ENCODE assay signal across 8 cellular contexts in genomic region chr5:134464988-134465855, GRCh38. TPM values are rescaled to one million over a fixed set of nuclear protein-coding genes. Genes with fewer than 3 reads are reported as not detected.
DNase-seq lines count a peak whose midpoint lies in the region; ATAC-seq and TF ChIP-seq lines count a peak whose summit lies in the region.

No MANE protein-coding gene starts in this region.

- TF ChIP-seq CTCF in GM06990 (IDR thresholded peaks at IDR 0.05; ENCODE audit: insufficient read depth, low read length, poor library complexity, severe bottlenecking) (no peak), HFFc6 (IDR thresholded peaks at IDR 0.05) (no peak), VCaP (conservative IDR thresholded peaks at IDR 0.05) (no peak), tibial nerve (IDR thresholded peaks at IDR 0.05) (no peak)

- no peak for TF ChIP-seq EP300 in tibial nerve (IDR thresholded peaks at IDR 0.05)

- peak overlapping the region; percentile 83; the same call in 1 of the 2 replicates for H3K4me3 Mint-ChIP-seq in HFFc6

- H3K36me3 ChIP-seq in GM06990 (ENCODE audit: control insufficient read depth, insufficient read depth, low read length) = no peaks in the 10 kb centered on the region
- H3K36me3 ChIP-seq in tibial nerve = no peaks in the 10 kb centered on the region

- no peaks in the 10 kb centered on the region for H3K9me3 Mint-ChIP-seq in HFFc6

- peaks cover 10% of the 10 kb centered on the region; the same call in 1 of the 2 replicates for H3K27me3 Mint-ChIP-seq in HFFc6 (ENCODE audit: insufficient read depth)

- 39 to 50% methylated on average over 11 to 14 of the region's 14 CpGs for WGBS in tibial nerve, 2 donors

- H3K4me3 ChIP-seq in GM06990 (replicated peaks; ENCODE audit: low read depth, low read length) (peak overlapping the region; percentile 62), tibial nerve (peak overlapping the region in 3 of 4 donors; percentile 38 to 59 (median 57))

- peak overlapping the region; percentile 93 for H3K27ac ChIP-seq in VCaP
- H3K27ac ChIP-seq in tibial nerve = peak overlapping the region; percentile 90 to 99 (median 96)

- H3K4me1 ChIP-seq in tibial nerve = peaks cover 0 to 38% (median 15%) of the 10 kb centered on the region in 4 donors

- H3K27ac Mint-ChIP-seq in HFFc6 = peak overlapping the region; percentile 95

- no peak for TF ChIP-seq POLR2A in tibial nerve (IDR thresholded peaks at IDR 0.05)

- peak; percentile 23 for DNase-seq in GM06990 (ENCODE audit: extremely low read depth, insufficient read length)
- no peak for DNase-seq in HFFc6
- DNase-seq in islet precursor cell = peak; percentile 49
- DNase-seq in tibial nerve (ENCODE audit: low spot score in 2 of 2) = no peak
- DNase-seq in DMS53 (lab: John Stamatoyannopoulos, UW) = no peak
- DNase-seq in NCI-H748 (lab: John Stamatoyannopoulos, UW; ENCODE audit: unreplicated experiment) = no peak

- peaks cover 21% of the 10 kb centered on the region for H3K4me1 Mint-ChIP-seq in HFFc6 (ENCODE audit: low read depth)

- H3K9me3 ChIP-seq in tibial nerve = no peaks in the 10 kb centered on the region

- no peaks in the 10 kb centered on the region for H3K36me3 Mint-ChIP-seq in HFFc6 (ENCODE audit: low read depth)

- no peaks in the 10 kb centered on the region for H3K27me3 ChIP-seq in GM06990 (replicated peaks; ENCODE audit: control insufficient read depth, insufficient read depth, low read length)
- H3K27me3 ChIP-seq in tibial nerve = no peaks in the 10 kb centered on the region

- no peak for ATAC-seq in HG03565 (IDR thresholded peaks at IDR 0.05; ENCODE audit: unreplicated experiment)

RNA-seq across cellular contexts. Expression of gene CDKN2AIPNL, which starts 53.5 kb away (rescaled TPM):
- total RNA-seq in HFFc6 (2021; fragmentation: NEBNext Ultra II Directional; extraction: Animal tissue kit (Norgen Biotek cat#: 25700)) = 10 to 100 TPM; 23.3 to 30.2 (median 28.4) TPM
- 10 to 100 TPM; 13.9 to 37.6 (median 18.5) TPM for total RNA-seq in tibial nerve

Comparison
In these comparisons a context has a peak if more than half of its experiments do, and no peak if none do; other contexts are left out.
1. DNase-seq: peak in GM06990 (single experiment) and islet precursor cell (single experiment); none in HFFc6 (single experiment), tibial nerve (0 of 2), DMS53 (single experiment) and NCI-H748 (single experiment).